In genomic region chr1:23691499-23692307, GRCh38 we compare ENCODE assay signal across 7 cellular contexts. TPM values are rescaled to one million over a fixed set of nuclear protein-coding genes. Genes with fewer than 3 reads are reported as not detected.
A peak's percentile ranks its signal among the peaks of the same experiment; 100 is the strongest.
DNase-seq lines count a peak whose midpoint lies in the region; ATAC-seq and TF ChIP-seq lines count a peak whose summit lies in the region.

Gene RPL11 (plus strand): TSS chr1:23691806. CDS start chr1:23691824, 18 bp downstream.

- WGBS in hepatocyte (ENCODE audit: low lambda C conversion rate, missing lambda C conversion rate) = under 1% methylated on average over 45 of the region's 45 CpGs

- H3K4me2 ChIP-seq in hepatocyte = peak within 1 kb of the TSS; percentile 94

- peak; percentile 94 for ATAC-seq in GM18502 (IDR thresholded peaks at IDR 0.05; ENCODE audit: poor library complexity, unreplicated experiment)
- peak; percentile 73 for ATAC-seq in HG02973 (IDR thresholded peaks at IDR 0.05; ENCODE audit: unreplicated experiment)

- peak within 1 kb of the TSS; percentile 94 for H3K4me3 ChIP-seq in hepatocyte

- peak within 1 kb of the TSS; percentile 60 for H2AFZ ChIP-seq in hepatocyte

- H3K79me2 ChIP-seq in hepatocyte = peaks cover 50% of the 10 kb centered on the region

- peak; percentile 60 for TF ChIP-seq CTCF in hepatocyte (IDR thresholded peaks at IDR 0.05; ENCODE audit: poor library complexity)

- H3K27ac ChIP-seq in hepatocyte = peak within 1 kb of the TSS; percentile 94

- no peaks in the 10 kb centered on the region for H3K9me2 ChIP-seq in hepatocyte (replicated peaks; ENCODE audit: insufficient read depth)

- H3K36me3 ChIP-seq in hepatocyte (replicated peaks; ENCODE audit: insufficient read depth, low read depth) = no peaks in the 10 kb centered on the region

- peak; percentile 96 for DNase-seq in NCI-H2029 (lab: John Stamatoyannopoulos, UW)
- DNase-seq in T1000 (lab: John Stamatoyannopoulos, UW) = peak; percentile 89
- DNase-seq in astrocyte of the hippocampus (ENCODE audit: low read depth, low spot score) = peak; percentile 98
- peak; percentile 97 for DNase-seq in hepatocyte (ENCODE audit: low spot score)
- DNase-seq in retina = peak; percentile 96

- H4K20me1 ChIP-seq in hepatocyte (ENCODE audit: insufficient read depth, poor library complexity, severe bottlenecking) = peaks cover 45% of the 10 kb centered on the region

- H3K4me1 ChIP-seq in hepatocyte (ENCODE audit: insufficient read depth) = peaks cover 26% of the 10 kb centered on the region

- no peaks in the 10 kb centered on the region for H3K27me3 ChIP-seq in hepatocyte

- H3K9me3 ChIP-seq in hepatocyte (ENCODE audit: low read depth) = no peaks in the 10 kb centered on the region

RNA-seq across cellular contexts. Expression of gene RPL11, which starts in this region (rescaled TPM):
- 828 and 862 TPM in 2 replicates for total RNA-seq in hepatocyte
- 526 and 593 TPM in 2 replicates for polyA plus RNA-seq in hepatocyte

Comparison
In these comparisons a context has a peak if more than half of its experiments do, and no peak if none do; other contexts are left out.
1. Peak in every context shown above with its lines: DNase-seq, ATAC-seq, H3K4me3 ChIP-seq and H3K27ac ChIP-seq.